In genomic region chr15:98597666-98598065, GRCh38 we compare ENCODE assay signal across 26 cellular contexts. TPM values are rescaled to one million over a fixed set of nuclear protein-coding genes. Genes with fewer than 3 reads are reported as not detected.
DNase-seq lines count a peak whose midpoint lies in the region; ATAC-seq, FAIRE-seq and TF ChIP-seq lines count a peak whose summit lies in the region.
"Had no signal": no experiment of that assay in that cellular context is flagged by ENCODE, and none has a peak within 500 bp of the region (broad histone marks: within the 10 kb centered on the region; RNA-seq: fewer than 3 reads in every experiment).

No MANE protein-coding gene starts in this region.

- H4K20me1 ChIP-seq in GM23338 (replicated peaks; ENCODE audit: insufficient read depth) (no peaks in the 10 kb centered on the region), neural progenitor cell (ENCODE audit: low read depth) (no peaks in the 10 kb centered on the region)
- H4K20me1 ChIP-seq: BLaER1 treated with 17β-estradiol and CSF1 and Interleukin-3, amounts not matched to agents 10 nM and 100 nM had no signal

- DNase-seq in GM23338 (ENCODE audit: low spot score) (peak; percentile 54), Panc1 (ENCODE audit: low read depth, low spot score) (no peak), neural progenitor cell (ENCODE audit: low spot score) (peak; percentile 47), H54 (ENCODE audit: insufficient read length, low spot score) (no peak), left ventricle myocardium inferior (no peak)
- no peak for DNase-seq in stimulated activated naive CD8-positive, alpha-beta T cell treated with anti-CD3 and anti-CD28 coated beads, Interleukin-15, amount 100 ng/mL, for 72 hours
- DNase-seq: activated CD4-positive, alpha-beta T cell treated with anti-CD3 and anti-CD28 coated beads, Interleukin-2, amount 50 U/mL, for 48 hours; anterior cingulate cortex; Calu3; DND-41; effector memory CD4-positive, alpha-beta T cell; foreskin melanocyte; heart right ventricle; natural killer cell; NCI-H1092; NCI-H524 treated with DMSO at 0.1 percent for 48 hours; stimulated activated CD4-positive, alpha-beta T cell treated with anti-CD3 and anti-CD28 coated beads, Interleukin-2, amount 100 ng/mL, for 24 hours; transverse colon had no signal

- no TSS peak for BruUV-seq in Panc1 (replicated peaks; lab: Mats Ljungman, UMichigan)

- 0 out of 2 replicates have a peak, but pooled peaks cover 17% of the 10 kb centered on the region for H3K4me1 ChIP-seq in GM23338 (ENCODE audit: insufficient read depth)
- H3K4me1 ChIP-seq in Panc1 (ENCODE audit: control insufficient read depth, insufficient read depth, low read length): peaks cover 21% of the 10 kb centered on the region
- peaks cover 15% of the 10 kb centered on the region for H3K4me1 ChIP-seq in neural progenitor cell
- no peaks in the 10 kb centered on the region for H3K4me1 ChIP-seq in left ventricle myocardium inferior

- H3K9me3 Mint-ChIP-seq in GM23338 (peaks cover 15% of the 10 kb centered on the region), neural progenitor cell (peaks cover 11% of the 10 kb centered on the region)
- H3K9me3 Mint-ChIP-seq in stimulated activated naive CD8-positive, alpha-beta T cell treated with anti-CD3 and anti-CD28 coated beads, Interleukin-15, amount 100 ng/mL, for 72 hours: no peaks in the 10 kb centered on the region
- H3K9me3 Mint-ChIP-seq: activated naive CD4-positive, alpha-beta T cell treated with anti-CD3 and anti-CD28 coated beads, Interleukin-2, amount 50 U/mL, for 24 hours; natural killer cell had no signal

- H3F3A ChIP-seq in GM23338 (replicated peaks; ENCODE audit: low read depth) (no peaks in the 10 kb centered on the region), neural progenitor cell (ENCODE audit: low read depth) (no peaks in the 10 kb centered on the region)

- H3K36me3 Mint-ChIP-seq in GM23338 (ENCODE audit: low read depth): peaks cover 9% of the 10 kb centered on the region; the same call in 2 of the 3 replicates
- H3K36me3 Mint-ChIP-seq in neural progenitor cell: peaks cover 4% of the 10 kb centered on the region
- H3K36me3 Mint-ChIP-seq: activated naive CD4-positive, alpha-beta T cell treated with anti-CD3 and anti-CD28 coated beads, Interleukin-2, amount 50 U/mL, for 24 hours; natural killer cell had no signal

- no peak overlapping the region; the same call in 1 of the 2 replicates for H3K27ac Mint-ChIP-seq in GM23338
- no peak overlapping the region for H3K27ac Mint-ChIP-seq in neural progenitor cell
- peak overlapping the region in 1 of 2 donors; percentile 31 for H3K27ac Mint-ChIP-seq in stimulated activated naive CD8-positive, alpha-beta T cell treated with anti-CD3 and anti-CD28 coated beads, Interleukin-15, amount 100 ng/mL, for 72 hours
- H3K27ac Mint-ChIP-seq: activated naive CD4-positive, alpha-beta T cell treated with anti-CD3 and anti-CD28 coated beads, Interleukin-2, amount 50 U/mL, for 24 hours; natural killer cell had no signal

- CTCF ChIA-PET in Panc1 (lab: Charles Lee): interaction anchor here (0.6 kb wide), 1 partner anchor 10 kb away, joined by 7 read pairs; no protein-coding TSS in a partner anchor

- no peak overlapping the region for H3K9ac ChIP-seq in neural progenitor cell
- H3K9ac ChIP-seq: BLaER1 treated with 17β-estradiol and CSF1 and Interleukin-3, amounts not matched to agents 10 nM and 100 nM had no signal

- POLR2A ChIA-PET in Panc1 (lab: Charles Lee): interaction anchor here (1.1 kb wide), 1 partner anchor 20 kb away, joined by 5 read pairs; no protein-coding TSS in a partner anchor

- H3K79me2 ChIP-seq in GM23338 (replicated peaks; ENCODE audit: insufficient read depth) (no peaks in the 10 kb centered on the region), neural progenitor cell (ENCODE audit: low read depth) (no peaks in the 10 kb centered on the region)

- intact Hi-C loops in Panc1 (cut with micrococcal nuclease; ENCODE audit: unreplicated experiment) (no loop called here), left ventricle myocardium inferior (cut with micrococcal nuclease) (no loop called here)

- in situ Hi-C loops in Panc1 (cut with HindIII; ENCODE audit: low pct_unique_long_range_greater_than_20kb, low sequenced_read_pairs): no loop called here

- H3K36me3 ChIP-seq in GM23338 (ENCODE audit: insufficient read depth): no peaks in the 10 kb centered on the region
- H3K36me3 ChIP-seq in Panc1 (ENCODE audit: control insufficient read depth, insufficient read depth, low read length): no peaks in the 10 kb centered on the region
- no peaks in the 10 kb centered on the region for H3K36me3 ChIP-seq in neural progenitor cell
- H3K36me3 ChIP-seq in left ventricle myocardium inferior: no peaks in the 10 kb centered on the region
- H3K36me3 ChIP-seq: BLaER1 treated with 17β-estradiol and CSF1 and Interleukin-3, amounts not matched to agents 10 nM and 100 nM; cardiac muscle cell; heart right ventricle; SJSA1; transverse colon had no signal

- no peaks in the 10 kb centered on the region for H3K9me3 ChIP-seq in Panc1 (ENCODE audit: control insufficient read depth, insufficient read depth, low read depth, low read length)
- no peaks in the 10 kb centered on the region for H3K9me3 ChIP-seq in neural progenitor cell (ENCODE audit: low read depth)
- no peaks in the 10 kb centered on the region for H3K9me3 ChIP-seq in left ventricle myocardium inferior (replicated peaks)
- H3K9me3 ChIP-seq: heart right ventricle, SJSA1, transverse colon had no signal

- no peak for FAIRE-seq in H54 (lab: Jason Lieb, UNC)
- FAIRE-seq: GM18507 had no signal

- H3K27me3 Mint-ChIP-seq in GM23338 (ENCODE audit: insufficient read depth, low read depth, poor library complexity) (peaks cover 3% of the 10 kb centered on the region), neural progenitor cell (ENCODE audit: insufficient read depth, low read depth) (peaks cover 4% of the 10 kb centered on the region)
- peaks cover 1% of the 10 kb centered on the region for H3K27me3 Mint-ChIP-seq in stimulated activated naive CD8-positive, alpha-beta T cell treated with anti-CD3 and anti-CD28 coated beads, Interleukin-15, amount 100 ng/mL, for 72 hours
- H3K27me3 Mint-ChIP-seq: activated naive CD4-positive, alpha-beta T cell treated with anti-CD3 and anti-CD28 coated beads, Interleukin-2, amount 50 U/mL, for 24 hours had no signal

- H3K4me3 ChIP-seq in GM23338 (no peak overlapping the region), Panc1 (ENCODE audit: low read depth in 2 of 2, low read length in 2 of 2) (no peak overlapping the region), neural progenitor cell (no peak overlapping the region), left ventricle myocardium inferior (no peak overlapping the region)
- H3K4me3 ChIP-seq: BLaER1 treated with 17β-estradiol and CSF1 and Interleukin-3, amounts not matched to agents 10 nM and 100 nM; cardiac muscle cell; coronary artery; heart right ventricle; SJSA1; transverse colon had no signal

- H2AFZ ChIP-seq in GM23338 (no peak overlapping the region), neural progenitor cell (replicated peaks) (peak overlapping the region; percentile 13)

- H3K4me3 Mint-ChIP-seq in GM23338 (no peak overlapping the region), neural progenitor cell (no peak overlapping the region)
- H3K4me3 Mint-ChIP-seq in stimulated activated naive CD8-positive, alpha-beta T cell treated with anti-CD3 and anti-CD28 coated beads, Interleukin-15, amount 100 ng/mL, for 72 hours: no peak overlapping the region
- H3K4me3 Mint-ChIP-seq: natural killer cell had no signal

- TF ChIP-seq CTCF in GM23338 (conservative IDR thresholded peaks at IDR 0.05; ENCODE audit: low read depth in 2 of 2) (no peak), Panc1 (IDR thresholded peaks at IDR 0.05) (no peak), neural progenitor cell (IDR thresholded peaks at IDR 0.05) (no peak), left ventricle myocardium inferior (IDR thresholded peaks at IDR 0.05; ENCODE audit: borderline replicate concordance) (no peak)

- no peaks in the 10 kb centered on the region for H3K9me2 ChIP-seq in GM23338 (ENCODE audit: insufficient read depth)

- TF ChIP-seq POLR2A in H54 (IDR thresholded peaks at IDR 0.05; ENCODE audit: low read depth, low read length): no peak

- no peak overlapping the region for H3K27ac ChIP-seq in GM23338 (ENCODE audit: low read depth)
- H3K27ac ChIP-seq in Panc1 (ENCODE audit: low read length): 0 out of 2 replicates have a peak overlapping the region, but pooled peaks have one; percentile 23
- H3K27ac ChIP-seq in neural progenitor cell: no peak overlapping the region
- no peak overlapping the region for H3K27ac ChIP-seq in left ventricle myocardium inferior (replicated peaks)
- H3K27ac ChIP-seq: BLaER1 treated with 17β-estradiol and CSF1 and Interleukin-3, amounts not matched to agents 10 nM and 100 nM; cardiac muscle cell; coronary artery; heart right ventricle; SJSA1 had no signal

- ATAC-seq in GM23338 (peak; percentile 36), Panc1 (no peak), esophagus mucosa (peak; percentile 50), GM21737 (IDR thresholded peaks at IDR 0.05; ENCODE audit: unreplicated experiment) (no peak)
- ATAC-seq in stimulated activated naive CD8-positive, alpha-beta T cell treated with anti-CD3 and anti-CD28 coated beads, Interleukin-15, amount 100 ng/mL, for 72 hours: no peak
- ATAC-seq: heart right ventricle, natural killer cell had no signal

- H3K4me1 Mint-ChIP-seq in GM23338: peaks cover 23% of the 10 kb centered on the region
- peaks cover 21% of the 10 kb centered on the region for H3K4me1 Mint-ChIP-seq in neural progenitor cell
- peaks cover 14% of the 10 kb centered on the region for H3K4me1 Mint-ChIP-seq in stimulated activated naive CD8-positive, alpha-beta T cell treated with anti-CD3 and anti-CD28 coated beads, Interleukin-15, amount 100 ng/mL, for 72 hours

- H3K27me3 ChIP-seq in GM23338 (ENCODE audit: insufficient read depth): no peaks in the 10 kb centered on the region
- H3K27me3 ChIP-seq in Panc1 (ENCODE audit: control insufficient read depth, insufficient read depth, low read length): no peaks in the 10 kb centered on the region
- H3K27me3 ChIP-seq in neural progenitor cell: no peaks in the 10 kb centered on the region
- H3K27me3 ChIP-seq in left ventricle myocardium inferior (ENCODE audit: low read depth): peaks cover 93% of the 10 kb centered on the region
- H3K27me3 ChIP-seq: BLaER1 treated with 17β-estradiol and CSF1 and Interleukin-3, amounts not matched to agents 10 nM and 100 nM; cardiac muscle cell had no signal

- H3K4me2 ChIP-seq in GM23338 (no peak overlapping the region), neural progenitor cell (peak overlapping the region; percentile 36)

TF ChIP-seq in GM23338, 12 proteins besides CTCF, POLR2A, EP300 and RAD21 (continues in another document):
- no peak for TF ChIP-seq STAT1 (IDR thresholded peaks at IDR 0.05; ENCODE audit: unreplicated experiment)
- TF ChIP-seq CREB1 (CRISPR knock-in tag; IDR thresholded peaks at IDR 0.05; ENCODE audit: low read depth): no peak
- TF ChIP-seq NANOG (IDR thresholded peaks at IDR 0.05; ENCODE audit: borderline replicate concordance): no peak

RNA-seq across cellular contexts. Expression of gene IGF1R, which starts 50.7 kb away (rescaled TPM):
- total RNA-seq in GM23338 (2014; rRNA removed; shearing (Covaris generic)): 92.2 and 95.6 TPM in 2 replicates
- 20.0 and 20.4 TPM in 2 replicates for polyA plus RNA-seq in GM23338 (2016; fragmentation: Nextera tagmentation; extraction: Ambion mirVana)
- 77.1 TPM for total RNA-seq in Panc1 (2021; ENCODE audit: unreplicated experiment)
- polyA plus RNA-seq in Panc1 (2012; ENCODE audit: insufficient read length): 38.0 TPM
- 21.2 TPM for total RNA-seq in esophagus mucosa
- 23.5 and 40.4 TPM in 2 replicates for total RNA-seq in neural progenitor cell (ENCODE audit: low replicate concordance)
- total RNA-seq in left ventricle myocardium inferior: 37.2 TPM

Comparison
In these comparisons a context has a peak if more than half of its experiments do, and no peak if none do; other contexts are left out.
1. ATAC-seq: peak in GM23338 (single experiment) and esophagus mucosa (single experiment); none in Panc1 (single experiment), GM21737 (single experiment) and stimulated activated naive CD8-positive, alpha-beta T cell treated with anti-CD3 and anti-CD28 coated beads, Interleukin-15, amount 100 ng/mL, for 72 hours (single experiment).
2. DNase-seq: peak in GM23338 (single experiment) and neural progenitor cell (single experiment); none in Panc1 (single experiment), H54 (single experiment), stimulated activated naive CD8-positive, alpha-beta T cell treated with anti-CD3 and anti-CD28 coated beads, Interleukin-15, amount 100 ng/mL, for 72 hours (0 of 2) and left ventricle myocardium inferior (single experiment).